In the genomic region with DNA sequence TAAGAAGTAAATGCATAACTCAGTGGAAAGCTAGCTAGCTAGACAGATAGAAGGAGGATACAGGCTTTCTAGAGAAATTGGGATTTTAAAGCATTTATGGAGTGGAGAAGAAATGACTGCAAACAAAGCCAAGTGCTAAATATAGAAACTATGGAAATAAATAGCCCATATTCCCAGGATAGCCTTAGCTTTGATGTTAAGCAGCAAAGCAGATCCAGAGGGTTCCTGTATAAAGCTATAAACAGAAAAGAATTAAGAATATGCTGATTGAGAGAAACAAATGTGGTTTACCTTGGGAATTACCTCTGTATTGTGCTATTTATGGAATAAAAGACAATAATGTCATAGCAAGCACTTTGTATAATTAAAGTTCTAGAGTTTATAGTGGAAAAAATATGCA, we compare ENCODE assay signal across 22 cellular contexts.
DNase-seq lines count a peak whose midpoint lies in the region; ATAC-seq and TF ChIP-seq lines count a peak whose summit lies in the region.
"Had no signal": no experiment of that assay in that cellular context is flagged by ENCODE, and none has a peak within 500 bp of the region (broad histone marks: within the 10 kb centered on the region; RNA-seq: fewer than 3 reads in every experiment).

No MANE protein-coding gene starts in this region.

- H3K9me3 ChIP-seq in cardiac muscle cell (ENCODE audit: low read depth) (no peaks in the 10 kb centered on the region), right atrium auricular region (no peaks in the 10 kb centered on the region)
- H3K9me3 ChIP-seq: A549 had no signal

- H3K27me3 Mint-ChIP-seq in mesothelial cell of epicardium (ENCODE audit: low read depth): no peaks in the 10 kb centered on the region
- H3K27me3 Mint-ChIP-seq: CD4-positive, CD25-positive, alpha-beta regulatory T cell; CD8-positive, alpha-beta memory T cell; IgD-negative memory B cell had no signal

- H3K4me1 ChIP-seq in cardiac muscle cell (ENCODE audit: low read depth) (peaks cover 13% of the 10 kb centered on the region), right atrium auricular region (peaks cover 0 to 26% of the 10 kb centered on the region in 2 donors)
- H3K4me1 ChIP-seq: A549 had no signal

- no peak for ATAC-seq in GM21529 (IDR thresholded peaks at IDR 0.05; ENCODE audit: unreplicated experiment)
- ATAC-seq in GM18861 (IDR thresholded peaks at IDR 0.05; ENCODE audit: unreplicated experiment): no peak
- ATAC-seq: A549, GM12878, HepG2 had no signal

- H3K27ac ChIP-seq in cardiac muscle cell (peak overlapping the region; percentile 41), right atrium auricular region (no peak overlapping the region), caudate nucleus (ENCODE audit: low read depth, low read length) (peak overlapping the region; percentile 24)
- H3K27ac ChIP-seq: 22Rv1, A549 had no signal

- DNase-seq in cardiac muscle cell (ENCODE audit: low read depth in 1 of 2, low spot score in 1 of 2) (no peak), right atrium auricular region (ENCODE audit: low spot score) (no peak), caudate nucleus (lab: John Stamatoyannopoulos, UW) (no peak), mesothelial cell of epicardium (ENCODE audit: low spot score in 2 of 2, unreplicated experiment in 2 of 2) (no peak), GM20000 (ENCODE audit: low spot score) (no peak)
- DNase-seq: AML-193; CD4-positive, CD25-positive, alpha-beta regulatory T cell; CD8-positive, alpha-beta memory T cell; COR-L47; DMS 273 treated with DMSO at 0.1 percent for 48 hours; DMS53; DND-41; EL; H9; KBM-7 had no signal

- H3K36me3 Mint-ChIP-seq in mesothelial cell of epicardium: no peaks in the 10 kb centered on the region
- H3K36me3 Mint-ChIP-seq: CD4-positive, CD25-positive, alpha-beta regulatory T cell had no signal

- H3K27ac Mint-ChIP-seq in mesothelial cell of epicardium: peak overlapping the region; percentile 83
- H3K27ac Mint-ChIP-seq: CD4-positive, CD25-positive, alpha-beta regulatory T cell; H9; IgD-negative memory B cell had no signal

- no peaks in the 10 kb centered on the region for H3K9me3 Mint-ChIP-seq in mesothelial cell of epicardium
- H3K9me3 Mint-ChIP-seq: H9 had no signal

- H3K4me3 ChIP-seq in cardiac muscle cell: no peak overlapping the region
- no peak overlapping the region for H3K4me3 ChIP-seq in right atrium auricular region
- H3K4me3 ChIP-seq: A549, GM12878 had no signal

- TF ChIP-seq CTCF in cardiac muscle cell (IDR thresholded peaks at IDR 0.05; ENCODE audit: low read depth, low read length): no peak
- no peak for TF ChIP-seq CTCF in right atrium auricular region (IDR thresholded peaks at IDR 0.05)
- no peak for TF ChIP-seq CTCF in mesothelial cell of epicardium (IDR thresholded peaks at IDR 0.05; ENCODE audit: unreplicated experiment)
- no peak for TF ChIP-seq CTCF in GM20000 (IDR thresholded peaks at IDR 0.05; ENCODE audit: extremely low read depth, missing control alignments)

- H3K36me3 ChIP-seq in cardiac muscle cell (no peaks in the 10 kb centered on the region), right atrium auricular region (no peaks in the 10 kb centered on the region)

- H3K27me3 ChIP-seq in cardiac muscle cell (no peaks in the 10 kb centered on the region), right atrium auricular region (no peaks in the 10 kb centered on the region)

- no peak overlapping the region for H3K4me3 Mint-ChIP-seq in mesothelial cell of epicardium
- H3K4me3 Mint-ChIP-seq: CD4-positive, CD25-positive, alpha-beta regulatory T cell; CD8-positive, alpha-beta memory T cell; H9; IgD-negative memory B cell had no signal

- H3K4me1 Mint-ChIP-seq in mesothelial cell of epicardium: peaks cover 30% of the 10 kb centered on the region
- H3K4me1 Mint-ChIP-seq: CD4-positive, CD25-positive, alpha-beta regulatory T cell; IgD-negative memory B cell had no signal

Comparison
In these comparisons a context has a peak if more than half of its experiments do, and no peak if none do; other contexts are left out.
1. H3K27ac ChIP-seq: peak in cardiac muscle cell (single experiment) and caudate nucleus (single experiment); none in right atrium auricular region (0 of 2).